ENCODE assay signal across 18 cellular contexts in genomic region chr10:44154956-44155355, GRCh38.
DNase-seq lines count a peak whose midpoint lies in the region; ATAC-seq and TF ChIP-seq lines count a peak whose summit lies in the region.
"Had no signal": no experiment of that assay in that cellular context is flagged by ENCODE, and none has a peak within 500 bp of the region (broad histone marks: within the 10 kb centered on the region; RNA-seq: fewer than 3 reads in every experiment).

No MANE protein-coding gene starts in this region.

- H3K4me3 ChIP-seq in right cardiac atrium (ENCODE audit: low read length) (no peak overlapping the region), fibroblast of villous mesenchyme (ENCODE audit: low read depth, low read length) (no peak overlapping the region), testis (no peak overlapping the region), ovary (no peak overlapping the region)
- H3K4me3 ChIP-seq: GM12878, GM23248, HAP-1 had no signal

- H3K4me1 ChIP-seq in right cardiac atrium (ENCODE audit: control insufficient read depth, insufficient read depth, low read length), result peaks cover 2% of the 10 kb centered on the region
- H3K4me1 ChIP-seq in testis, result no peaks in the 10 kb centered on the region
- H3K4me1 ChIP-seq in ovary (ENCODE audit: insufficient read depth), result peaks cover 5% of the 10 kb centered on the region
- H3K4me1 ChIP-seq: BE2C, Caco-2, HAP-1 had no signal

- intact Hi-C loops in Right ventricle myocardium superior (cut with DNase I), result no loop called here
- intact Hi-C loops in right cardiac atrium (cut with DNase I), result no loop called here
- intact Hi-C loops in testis (cut with DNase I; ENCODE audit: low total_unique reads), result no loop called here
- intact Hi-C loops in ovary (cut with DNase I), result no loop called here

- no peak for TF ChIP-seq EP300 in ovary (IDR thresholded peaks at IDR 0.05)

- H3K36me3 ChIP-seq in testis (ENCODE audit: low read depth, missing control alignments) (no peaks in the 10 kb centered on the region), ovary (no peaks in the 10 kb centered on the region)
- H3K36me3 ChIP-seq: BE2C, HAP-1 had no signal

- DNase-seq in Right ventricle myocardium superior (no peak), right cardiac atrium (no peak), GM04504 (ENCODE audit: low read depth) (peak; percentile 33), fibroblast of villous mesenchyme (ENCODE audit: low read depth) (peak; percentile 28), T1000 (lab: John Stamatoyannopoulos, UW) (no peak), testis (no peak), ovary (no peak)
- DNase-seq: BE2C; C1 segment of cervical spinal cord; Caco-2; CD4-positive, CD25-positive, alpha-beta regulatory T cell; DMS153; DMS79; GF-D8; GM23248 had no signal

- WGBS in right cardiac atrium, result 50% methylated on average over 2 of the region's 2 CpGs
- WGBS in testis, 2 donors, result 64% methylated on average over 2 of the region's 2 CpGs
- WGBS in ovary, 3 donors, result 15 to 22% (median 20%) methylated on average over 2 of the region's 2 CpGs

- TF ChIP-seq CTCF in fibroblast of villous mesenchyme (IDR thresholded peaks at IDR 0.05; ENCODE audit: insufficient read depth, low read depth, low read length) (no peak), testis (IDR thresholded peaks at IDR 0.05) (no peak), ovary (IDR thresholded peaks at IDR 0.05) (no peak)

- H3K27me3 ChIP-seq in right cardiac atrium (ENCODE audit: control insufficient read depth, insufficient read depth) (no peaks in the 10 kb centered on the region), testis (no peaks in the 10 kb centered on the region), ovary (no peaks in the 10 kb centered on the region)
- H3K27me3 ChIP-seq: BE2C had no signal

- H3K27ac ChIP-seq in right cardiac atrium (ENCODE audit: low read length) (no peak overlapping the region), testis (no peak overlapping the region), ovary (no peak overlapping the region)
- H3K27ac ChIP-seq: 22Rv1, GM23248 had no signal

- no peaks in the 10 kb centered on the region for H3K9me3 ChIP-seq in right cardiac atrium (ENCODE audit: control insufficient read depth, low read length)
- H3K9me3 ChIP-seq in testis, result no peaks in the 10 kb centered on the region
- no peaks in the 10 kb centered on the region for H3K9me3 ChIP-seq in ovary
- H3K9me3 ChIP-seq: BE2C had no signal

- TF ChIP-seq POLR2A in testis (IDR thresholded peaks at IDR 0.05), result no peak
- no peak for TF ChIP-seq POLR2A in ovary (IDR thresholded peaks at IDR 0.05)

- ATAC-seq in Right ventricle myocardium superior (ENCODE audit: poor library complexity) (peak; percentile 57), right cardiac atrium (no peak)
- ATAC-seq: GM12878 had no signal

Comparison
In these comparisons a context has a peak if more than half of its experiments do, and no peak if none do; other contexts are left out.
1. DNase-seq: peak in GM04504 (single experiment) and fibroblast of villous mesenchyme (single experiment); none in Right ventricle myocardium superior (single experiment), right cardiac atrium (0 of 3), T1000 (single experiment), testis (single experiment) and ovary (0 of 5).